In the genomic region with DNA sequence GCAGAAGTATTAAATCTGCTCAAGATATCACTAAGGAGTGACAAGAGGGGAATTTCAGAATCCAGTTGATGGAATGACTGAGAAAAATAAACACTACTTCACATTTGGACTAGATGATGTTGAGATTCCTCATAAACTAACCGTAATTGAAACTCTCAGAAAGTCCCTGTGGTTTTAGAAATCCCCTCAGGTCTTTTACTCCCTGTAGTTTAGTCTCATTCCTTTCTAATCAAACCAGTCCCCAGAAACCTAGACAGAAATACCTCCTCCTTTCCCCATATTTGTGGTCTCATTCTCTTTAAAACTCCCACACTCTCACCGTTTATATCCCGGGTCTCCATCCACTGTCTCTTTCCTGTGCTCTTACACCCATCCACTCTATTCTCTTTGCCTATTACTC, we compare ENCODE assay signal across 19 cellular contexts. TPM values are rescaled to one million over a fixed set of nuclear protein-coding genes. Genes with fewer than 3 reads are reported as not detected.
A peak's percentile ranks its signal among the peaks of the same experiment; 100 is the strongest.
DNase-seq lines count a peak whose midpoint lies in the region; ATAC-seq and TF ChIP-seq lines count a peak whose summit lies in the region.
"Had no signal": no experiment of that assay in that cellular context is flagged by ENCODE, and none has a peak within 500 bp of the region (broad histone marks: within the 10 kb centered on the region; RNA-seq: fewer than 3 reads in every experiment).

No MANE protein-coding gene starts in this region.

- H3K27ac ChIP-seq in smooth muscle cell (ENCODE audit: low read depth): peak overlapping the region; percentile 83
- no peak overlapping the region for H3K27ac ChIP-seq in left lung
- H3K27ac ChIP-seq: heart right ventricle, RWPE1, uterus had no signal

- H3K9me3 ChIP-seq in smooth muscle cell (replicated peaks; ENCODE audit: low read depth): no peaks in the 10 kb centered on the region
- H3K9me3 ChIP-seq in left lung: peaks cover 0 to 4% of the 10 kb centered on the region in 2 donors
- H3K9me3 ChIP-seq: uterus had no signal

- H3K27me3 ChIP-seq in smooth muscle cell (ENCODE audit: low read depth): no peaks in the 10 kb centered on the region
- H3K27me3 ChIP-seq in left lung: no peaks in the 10 kb centered on the region
- H3K27me3 ChIP-seq: uterus had no signal

- H3K79me2 ChIP-seq in smooth muscle cell (ENCODE audit: low read depth): no peaks in the 10 kb centered on the region

- H3K4me1 ChIP-seq in smooth muscle cell (ENCODE audit: low read depth) (no peaks in the 10 kb centered on the region), left lung (peaks cover 0 to 31% of the 10 kb centered on the region in 2 donors)
- H3K4me1 ChIP-seq: uterus had no signal

- no peaks in the 10 kb centered on the region for H4K20me1 ChIP-seq in smooth muscle cell (ENCODE audit: low read depth)

- peak overlapping the region; percentile 42 for H3K4me2 ChIP-seq in smooth muscle cell

- no peak for TF ChIP-seq CTCF in astrocyte of the cerebellum (IDR thresholded peaks at IDR 0.05; ENCODE audit: low read depth, low read length, missing control alignments)
- no peak for TF ChIP-seq CTCF in smooth muscle cell (IDR thresholded peaks at IDR 0.05; ENCODE audit: borderline replicate concordance, insufficient read depth, poor library complexity, severe bottlenecking)
- no peak for TF ChIP-seq CTCF in left lung (IDR thresholded peaks at IDR 0.05)

- peaks cover 5% of the 10 kb centered on the region for H3K36me3 Mint-ChIP-seq in activated T-cell treated with anti-CD3 and anti-CD28 coated beads, Interleukin-2, amount 50 U/mL, for 4 hours (ENCODE audit: insufficient read depth)

- no peak for DNase-seq in activated T-cell treated with anti-CD3 and anti-CD28 coated beads, Interleukin-2, amount 50 U/mL, for 4 hours
- DNase-seq in activated T-cell treated with anti-CD3 and anti-CD28 coated beads, Interleukin-2, amount 50 U/mL, for 1 hour: no peak
- DNase-seq in astrocyte of the cerebellum (ENCODE audit: low read depth) (peak; percentile 52), smooth muscle cell (lab: John Stamatoyannopoulos, UW; ENCODE audit: unreplicated experiment) (no peak), NCI-H128 (lab: John Stamatoyannopoulos, UW; ENCODE audit: unreplicated experiment) (no peak), left lung (no peak)
- DNase-seq: activated CD8-positive, alpha-beta memory T cell treated with anti-CD3 and anti-CD28 coated beads, Interleukin-2, amount 50 U/mL, for 48 hours; DMS79; heart right ventricle; left ventricle myocardium superior; NCI-H1105; NCI-H524; uterus had no signal

- in situ Hi-C loops in astrocyte of the cerebellum (cut with HindIII; ENCODE audit: low sequenced_read_pairs): no loop called here

- H3K4me3 Mint-ChIP-seq in activated T-cell treated with anti-CD3 and anti-CD28 coated beads, Interleukin-2, amount 50 U/mL, for 4 hours: peak overlapping the region; percentile 2

- H3K4me3 ChIP-seq in astrocyte of the cerebellum (ENCODE audit: low read depth, low read length) (no peak overlapping the region), smooth muscle cell (no peak overlapping the region), left lung (no peak overlapping the region)
- H3K4me3 ChIP-seq: heart right ventricle, uterus had no signal

- H3K9me3 Mint-ChIP-seq in activated T-cell treated with anti-CD3 and anti-CD28 coated beads, Interleukin-2, amount 50 U/mL, for 4 hours: peaks cover 20% of the 10 kb centered on the region

- ATAC-seq in activated T-cell treated with anti-CD3 and anti-CD28 coated beads, Interleukin-2, amount 50 U/mL, for 4 hours: peak; percentile 35 to 82
- ATAC-seq in HG03432 (IDR thresholded peaks at IDR 0.05; ENCODE audit: unreplicated experiment) (peak; percentile 34), HG02973 (IDR thresholded peaks at IDR 0.05; ENCODE audit: unreplicated experiment) (no peak), left lung (no peak)
- ATAC-seq: heart right ventricle, left ventricle myocardium superior had no signal

- peaks cover 25% of the 10 kb centered on the region for H3K4me1 Mint-ChIP-seq in activated T-cell treated with anti-CD3 and anti-CD28 coated beads, Interleukin-2, amount 50 U/mL, for 4 hours (ENCODE audit: low read depth)

- no peak overlapping the region for H2AFZ ChIP-seq in smooth muscle cell (ENCODE audit: low read depth)

- intact Hi-C loops in left lung (cut with DNase I): no loop called here

- no peaks in the 10 kb centered on the region for H3K27me3 Mint-ChIP-seq in activated T-cell treated with anti-CD3 and anti-CD28 coated beads, Interleukin-2, amount 50 U/mL, for 4 hours (ENCODE audit: low read depth)

- no peak overlapping the region for H3K9ac ChIP-seq in smooth muscle cell (ENCODE audit: low read depth)

- H3K36me3 ChIP-seq in smooth muscle cell (ENCODE audit: low read depth): no peaks in the 10 kb centered on the region
- no peaks in the 10 kb centered on the region for H3K36me3 ChIP-seq in left lung
- H3K36me3 ChIP-seq: uterus had no signal

- 6% methylated on average over 3 of the region's 3 CpGs for WGBS in smooth muscle cell (ENCODE audit: low lambda C conversion rate)

- H3F3A ChIP-seq in smooth muscle cell (ENCODE audit: low read depth): no peaks in the 10 kb centered on the region

RNA-seq across cellular contexts. Expression of a gene that starts 15.0 kb away (rescaled TPM):
- total RNA-seq in activated T-cell treated with anti-CD3 and anti-CD28 coated beads, Interleukin-2, amount 50 U/mL, for 4 hours: 1 to 10 TPM in 2 of 3 donors, under 1 TPM in 1; 0.53 to 2.0 (median 1.1) TPM
- total RNA-seq in smooth muscle cell (2.0 and 8.4 TPM in 2 replicates), left lung (10 to 100 TPM; 13.4 to 59.8 TPM)
- 0.54 and 0.99 TPM in 2 replicates for polyA plus RNA-seq in smooth muscle cell

RNA-seq across cellular contexts. Expression of a gene that starts 36.8 kb away (rescaled TPM):
- total RNA-seq in activated T-cell treated with anti-CD3 and anti-CD28 coated beads, Interleukin-2, amount 50 U/mL, for 4 hours: under 1 TPM in 2 of 3 donors, not detected in 1; 0.13 to 0.22 TPM
- total RNA-seq in smooth muscle cell (not detected in 2 replicates), left lung (1 to 10 TPM in 1 of 2 donors, under 1 TPM in 1; 0.15 to 3.0 TPM)
- polyA plus RNA-seq in smooth muscle cell: not detected in 2 replicates
- total RNA-seq: bronchial epithelial cell, left ventricle myocardium superior, osteoblast had no signal
- polyA plus RNA-seq: AG04450 had no signal

RNA-seq across cellular contexts. Expression of a gene that starts 37.0 kb away (rescaled TPM):
- 1 to 10 TPM in 1 of 3 donors, under 1 TPM in 2; 0.73 to 1.9 (median 0.95) TPM for total RNA-seq in activated T-cell treated with anti-CD3 and anti-CD28 coated beads, Interleukin-2, amount 50 U/mL, for 4 hours
- total RNA-seq in smooth muscle cell (4.4 and 8.9 TPM in 2 replicates), left lung (10 to 100 TPM in 1 of 2 donors, 1 to 10 TPM in 1; 6.6 to 18.1 TPM)
- polyA plus RNA-seq in smooth muscle cell: 0.17 and 0.89 TPM in 2 replicates

RNA-seq across cellular contexts. Expression of a gene that starts 48.0 kb away (rescaled TPM):
- total RNA-seq in activated T-cell treated with anti-CD3 and anti-CD28 coated beads, Interleukin-2, amount 50 U/mL, for 4 hours: under 1 TPM; 0.24 to 0.34 (median 0.25) TPM
- total RNA-seq in smooth muscle cell: 226 and 363 TPM in 2 replicates
- polyA plus RNA-seq in smooth muscle cell: 207 and 213 TPM in 2 replicates
- total RNA-seq in left lung: 10 to 100 TPM; 68.5 to 81.1 TPM

Comparison
In these comparisons a context has a peak if more than half of its experiments do, and no peak if none do; other contexts are left out.
1. ATAC-seq: peak in activated T-cell treated with anti-CD3 and anti-CD28 coated beads, Interleukin-2, amount 50 U/mL, for 4 hours (2 of 2) and HG03432 (single experiment); none in HG02973 (single experiment) and left lung (single experiment).